7 cellular contexts compared by ENCODE assay signal in genomic region chr3:142445816-142446254, GRCh38. TPM values are rescaled to one million over a fixed set of nuclear protein-coding genes. Genes with fewer than 3 reads are reported as not detected.
DNase-seq lines count a peak whose midpoint lies in the region; ATAC-seq and TF ChIP-seq lines count a peak whose summit lies in the region.

No MANE protein-coding gene starts in this region.

- H3K23ac ChIP-seq in neuronal stem cell (ENCODE audit: low read depth, low read length, poor library complexity) = no peak overlapping the region

- H3K27ac ChIP-seq in OCI-LY1 (ENCODE audit: low read depth, low read length, poor library complexity, severe bottlenecking) = no peak overlapping the region
- no peak overlapping the region for H3K27ac ChIP-seq in neuronal stem cell (replicated peaks; ENCODE audit: low read length)

- no peaks in the 10 kb centered on the region for H3K79me1 ChIP-seq in neuronal stem cell (ENCODE audit: low read depth, low read length)

- H2BK15ac ChIP-seq in neuronal stem cell (ENCODE audit: low read length) = no peak overlapping the region

- H4K91ac ChIP-seq in neuronal stem cell (ENCODE audit: low read depth, low read length, poor library complexity) = no peak overlapping the region

- H3K4ac ChIP-seq in neuronal stem cell (ENCODE audit: low read length) = no peak overlapping the region

- no peaks in the 10 kb centered on the region for H3F3A ChIP-seq in OCI-LY1 (ENCODE audit: insufficient read depth, low read length)

- H2BK5ac ChIP-seq in neuronal stem cell (ENCODE audit: low read length) = no peak overlapping the region

- H2AFZ ChIP-seq in OCI-LY1 (ENCODE audit: low read length) = no peak overlapping the region
- no peak overlapping the region for H2AFZ ChIP-seq in neuron (ENCODE audit: low read depth, low read length)
- H2AFZ ChIP-seq in neuronal stem cell (ENCODE audit: low read length) = no peak overlapping the region

- H3K9me2 ChIP-seq in OCI-LY1 (ENCODE audit: low read depth, low read length) = no peaks in the 10 kb centered on the region

- no peaks in the 10 kb centered on the region for H4K20me1 ChIP-seq in OCI-LY1 (ENCODE audit: insufficient read depth, low read length)

- H3K9me3 ChIP-seq in OCI-LY1 (ENCODE audit: low read length) = 0 out of 2 replicates have a peak, but pooled peaks cover 2% of the 10 kb centered on the region
- peaks cover 2% of the 10 kb centered on the region for H3K9me3 ChIP-seq in neuron (ENCODE audit: low read length)
- H3K9me3 ChIP-seq in neuronal stem cell (replicated peaks in 1 of 2; ENCODE audit: control insufficient read depth in 2 of 2, insufficient read depth in 1 of 2, low read depth in 1 of 2, low read length in 2 of 2) = peaks cover 0 to 9% of the 10 kb centered on the region in 2 donors

- H3K18ac ChIP-seq in neuronal stem cell (ENCODE audit: low read length) = no peak overlapping the region

- H3K4me3 ChIP-seq in OCI-LY1 (ENCODE audit: low read depth, low read length, poor library complexity, severe bottlenecking) (peak overlapping the region; percentile 91), choroid plexus epithelial cell (ENCODE audit: low read depth, low read length) (peak overlapping the region; percentile 97), neuron (ENCODE audit: low read length) (peak overlapping the region; percentile 88), neuronal stem cell (ENCODE audit: low read length in 2 of 2) (peak overlapping the region in 1 of 2 donors; percentile 12)

- H3K4me1 ChIP-seq in OCI-LY1 (ENCODE audit: insufficient read depth, low read length, severe bottlenecking) = peaks cover 29% of the 10 kb centered on the region
- peaks cover 24% of the 10 kb centered on the region for H3K4me1 ChIP-seq in neuron (ENCODE audit: insufficient read depth, low read length)
- H3K4me1 ChIP-seq in neuronal stem cell (ENCODE audit: control insufficient read depth in 2 of 2, insufficient read depth in 1 of 2, low read depth in 1 of 2, low read length in 2 of 2) = peaks cover 0 to 7% of the 10 kb centered on the region in 2 donors

- H2AK5ac ChIP-seq in neuronal stem cell (ENCODE audit: low read depth, low read length) = no peak overlapping the region

- DNase-seq in choroid plexus epithelial cell (ENCODE audit: low read depth) (peak; percentile 73), T-helper 9 cell (no peak), neuronal stem cell (ENCODE audit: low spot score) (no peak)

- no CpG with 5 or more reads among the region's 6 CpGs for WGBS in neuronal stem cell (ENCODE audit: extremely low coverage in 2 of 2, insufficient read length in 2 of 2, insufficient replicate concordance in 1 of 2), 2 donors

- ATAC-seq in GM18519 (IDR thresholded peaks at IDR 0.05; ENCODE audit: low FRiP score, unreplicated experiment) (peak; percentile 41), HG02588 (IDR thresholded peaks at IDR 0.05; ENCODE audit: unreplicated experiment) (peak; percentile 45)

- H3K4me2 ChIP-seq in OCI-LY1 (ENCODE audit: low read length) (peak overlapping the region; percentile 94), neuronal stem cell (ENCODE audit: insufficient read depth, low read length, poor library complexity, severe bottlenecking) (no peak overlapping the region)

- peaks cover 22% of the 10 kb centered on the region for H3K36me3 ChIP-seq in OCI-LY1 (ENCODE audit: insufficient read depth, low read length)
- peaks cover 7% of the 10 kb centered on the region for H3K36me3 ChIP-seq in neuron (ENCODE audit: insufficient read depth, low read length)
- peaks cover 0 to 20% of the 10 kb centered on the region in 2 donors for H3K36me3 ChIP-seq in neuronal stem cell (replicated peaks in 1 of 2; ENCODE audit: control insufficient read depth in 2 of 2, insufficient read depth in 2 of 2, low read length in 2 of 2)

- peak overlapping the region; percentile 87 for H3K9ac ChIP-seq in OCI-LY1 (ENCODE audit: low read length)
- no peak overlapping the region for H3K9ac ChIP-seq in neuronal stem cell (ENCODE audit: low read depth, low read length, poor library complexity)

- H3K79me2 ChIP-seq in OCI-LY1 (ENCODE audit: insufficient read depth, low read length) = peaks cover 47% of the 10 kb centered on the region

- H3K27me3 ChIP-seq in OCI-LY1 (ENCODE audit: insufficient read depth, low read length) (no peaks in the 10 kb centered on the region), neuron (ENCODE audit: insufficient read depth, low read length) (no peaks in the 10 kb centered on the region), neuronal stem cell (ENCODE audit: control insufficient read depth in 3 of 3, insufficient read depth in 3 of 3, low read depth in 1 of 3, low read length in 3 of 3) (no peaks in the 10 kb centered on the region)

- TF ChIP-seq CTCF in OCI-LY1 (IDR thresholded peaks at IDR 0.05; ENCODE audit: low read length) = no peak
- no peak for TF ChIP-seq CTCF in choroid plexus epithelial cell (conservative IDR thresholded peaks at IDR 0.05; ENCODE audit: low read depth, low read length)

- H4K8ac ChIP-seq in neuronal stem cell (ENCODE audit: low read depth, low read length) = no peak overlapping the region

- H2BK12ac ChIP-seq in neuronal stem cell (ENCODE audit: low read length) = no peak overlapping the region

- no peak overlapping the region for H2BK120ac ChIP-seq in neuronal stem cell (ENCODE audit: low read depth, low read length)

- no peak overlapping the region for H3K14ac ChIP-seq in neuronal stem cell (ENCODE audit: low read length)

RNA-seq across cellular contexts. Expression of gene XRN1, which starts 2.0 kb away (rescaled TPM):
- polyA plus RNA-seq in neuronal stem cell (2013, experiment 1 of 2) = 10.5 TPM
- polyA plus RNA-seq in neuronal stem cell (2013, experiment 2 of 2) = 10.0 TPM
